13 cellular contexts compared by ENCODE assay signal in the genomic region with DNA sequence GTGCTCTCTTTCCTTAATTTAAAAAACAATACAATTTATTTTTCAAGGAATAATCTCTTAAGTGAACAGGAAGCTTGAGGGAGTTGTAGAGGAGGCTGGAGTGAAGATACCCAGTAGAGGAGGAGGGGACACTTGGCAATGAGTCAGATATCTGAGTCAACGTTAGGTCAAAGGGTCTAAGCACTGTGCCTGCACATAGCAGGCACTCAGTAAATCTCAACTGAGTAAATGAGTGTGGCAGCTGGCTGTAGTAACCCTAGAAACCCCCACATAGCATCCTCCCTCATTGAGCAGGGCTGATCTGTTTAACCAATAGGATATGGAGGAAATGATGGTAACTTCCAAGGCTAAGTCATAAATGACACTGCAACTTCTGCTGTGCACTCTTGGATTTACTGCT.
DNase-seq lines count a peak whose midpoint lies in the region; ATAC-seq, FAIRE-seq and TF ChIP-seq lines count a peak whose summit lies in the region.
"Had no signal": no experiment of that assay in that cellular context is flagged by ENCODE, and none has a peak within 500 bp of the region (broad histone marks: within the 10 kb centered on the region; RNA-seq: fewer than 3 reads in every experiment).

No MANE protein-coding gene starts in this region.

- no peak for TF ChIP-seq CTCF in RWPE1 (conservative IDR thresholded peaks at IDR 0.05; ENCODE audit: low read depth)
- TF ChIP-seq CTCF in natural killer cell (IDR thresholded peaks at IDR 0.05), result no peak

- H3K27me3 Mint-ChIP-seq in natural killer cell (ENCODE audit: low read depth in 2 of 2) (no peaks in the 10 kb centered on the region), T-helper 17 cell (no peaks in the 10 kb centered on the region)
- H3K27me3 Mint-ChIP-seq: activated CD4-positive, alpha-beta T cell treated with anti-CD3 and anti-CD28 coated beads, Interleukin-2, amount 10 ng/mL, durations not matched to agents 24 days and 14 days had no signal

- H3K9me3 Mint-ChIP-seq in natural killer cell, result peaks cover 0 to 3% of the 10 kb centered on the region in 2 donors
- H3K9me3 Mint-ChIP-seq: activated CD4-positive, alpha-beta T cell treated with anti-CD3 and anti-CD28 coated beads, Interleukin-2, amount 10 ng/mL, durations not matched to agents 24 days and 14 days had no signal

- no peaks in the 10 kb centered on the region for H3K9me3 ChIP-seq in T-helper 17 cell (ENCODE audit: control insufficient read depth, low read length, poor library complexity, severe bottlenecking)
- H3K9me3 ChIP-seq: prostate gland had no signal

- intact Hi-C loops in natural killer cell (cut with micrococcal nuclease) (no loop called here), sciatic nerve (cut with DNase I) (no loop called here)

- no peaks in the 10 kb centered on the region for H3K36me3 Mint-ChIP-seq in natural killer cell
- H3K36me3 Mint-ChIP-seq in T-helper 17 cell (ENCODE audit: low read depth), result no peaks in the 10 kb centered on the region

- POLR2A ChIA-PET in RWPE1 (lab: Yijun Ruan, JAX; ENCODE audit: low non-redundant PET), result no interaction called here

- no peak overlapping the region for H3K27ac ChIP-seq in RWPE1
- H3K27ac ChIP-seq: cardiac muscle cell, prostate gland had no signal

- H3K4me3 Mint-ChIP-seq in natural killer cell, result no peak overlapping the region
- no peak overlapping the region for H3K4me3 Mint-ChIP-seq in T-helper 17 cell
- H3K4me3 Mint-ChIP-seq: activated CD4-positive, alpha-beta T cell treated with anti-CD3 and anti-CD28 coated beads, Interleukin-2, amount 10 ng/mL, durations not matched to agents 24 days and 14 days had no signal

- no peak overlapping the region for H3K27ac Mint-ChIP-seq in natural killer cell
- H3K27ac Mint-ChIP-seq in T-helper 17 cell, result no peak overlapping the region
- H3K27ac Mint-ChIP-seq: activated CD4-positive, alpha-beta T cell treated with anti-CD3 and anti-CD28 coated beads, Interleukin-2, amount 10 ng/mL, durations not matched to agents 24 days and 14 days had no signal

- H3K4me1 Mint-ChIP-seq in natural killer cell, result no peaks in the 10 kb centered on the region
- no peaks in the 10 kb centered on the region for H3K4me1 Mint-ChIP-seq in T-helper 17 cell
- H3K4me1 Mint-ChIP-seq: activated CD4-positive, alpha-beta T cell treated with anti-CD3 and anti-CD28 coated beads, Interleukin-2, amount 10 ng/mL, durations not matched to agents 24 days and 14 days had no signal

- peak; percentile 47 for FAIRE-seq in GM18507 (lab: Jason Lieb, UNC)
- FAIRE-seq: islet of Langerhans had no signal

- CTCF ChIA-PET in RWPE1 (lab: Yijun Ruan, JAX), result no interaction called here

- DNase-seq in GM18507 (ENCODE audit: extremely low spot score, insufficient read length, low read depth), result no peak
- DNase-seq in RWPE1 (ENCODE audit: low spot score), result peak; percentile 34
- DNase-seq in kidney glomerular epithelial cell (lab: John Stamatoyannopoulos, UW), result peak; percentile 9
- no peak for DNase-seq in natural killer cell
- DNase-seq in ureter (ENCODE audit: low spot score), result no peak
- DNase-seq in sciatic nerve (ENCODE audit: low spot score), result no peak
- no peak for DNase-seq in T-helper 17 cell
- DNase-seq: activated CD4-positive, alpha-beta T cell treated with anti-CD3 and anti-CD28 coated beads, Interleukin-2, amount 10 ng/mL, durations not matched to agents 24 days and 14 days; NCI-H774 had no signal

- ATAC-seq in HG02973 (IDR thresholded peaks at IDR 0.05; ENCODE audit: unreplicated experiment) (peak; percentile 47), natural killer cell (no peak), sciatic nerve (no peak), T-helper 17 cell (no peak)

Comparison
In these comparisons a context has a peak if more than half of its experiments do, and no peak if none do; other contexts are left out.
1. DNase-seq: peak in RWPE1 (single experiment) and kidney glomerular epithelial cell (single experiment); none in GM18507 (single experiment), natural killer cell (single experiment), ureter (single experiment), sciatic nerve (single experiment) and T-helper 17 cell (0 of 3).